In the genomic region with DNA sequence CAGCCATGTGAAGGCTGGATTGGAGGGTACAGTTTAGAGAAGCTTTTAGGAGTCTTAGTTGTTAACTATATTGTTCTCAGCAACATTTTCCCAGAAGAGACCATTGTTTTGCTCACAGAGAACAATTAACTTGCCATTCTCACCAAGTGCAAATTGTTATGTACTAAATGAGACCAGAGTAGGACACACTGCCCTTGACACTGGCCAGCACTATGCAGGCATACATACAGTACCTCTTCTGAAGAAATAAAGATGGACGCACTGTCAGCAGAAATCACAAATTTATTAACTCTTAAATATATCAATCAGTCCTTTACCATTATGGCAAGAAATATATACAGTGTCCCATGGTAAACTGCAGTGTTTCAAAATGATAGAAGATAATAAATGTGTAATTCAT, we compare ENCODE assay signal across 22 cellular contexts.
"Had no signal": no experiment of that assay in that cellular context is flagged by ENCODE, and none has a peak within 500 bp of the region (broad histone marks: within the 10 kb centered on the region; RNA-seq: fewer than 3 reads in every experiment).

No MANE protein-coding gene starts in this region.

- H3K27ac Mint-ChIP-seq: dendritic cell treated with granulocyte-macrophage colony-stimulating factor and Interleukin-4, amounts not matched to agents 40 ng/mL and 50 ng/mL, for 4 days; natural killer cell had no signal

- ATAC-seq: activated CD4-positive, CD25-positive, alpha-beta regulatory T cell treated with anti-CD3 and anti-CD28 coated beads, Interleukin-2, amount 50 U/mL, for 24 hours; activated T-cell treated with anti-CD3 and anti-CD28 coated beads, Interleukin-2, amount 50 U/mL, for 4 hours; left lobe of liver; natural killer cell; pancreas had no signal

- FAIRE-seq: astrocyte, bronchial epithelial cell, keratinocyte, pancreas had no signal

- DNase-seq: activated CD4-positive, alpha-beta T cell treated with anti-CD3 and anti-CD28 coated beads, Interleukin-2, amount 50 U/mL, for 1 hour; activated CD8-positive, alpha-beta memory T cell treated with anti-CD3 and anti-CD28 coated beads, Interleukin-2, amount 50 U/mL, for 4 hours; activated naive CD4-positive, alpha-beta T cell treated with anti-CD3 and anti-CD28 coated beads, Interleukin-2, amount 10 ng/mL, durations not matched to agents 7 days and 5 days; activated T-cell treated with anti-CD3 and anti-CD28 coated beads, Interleukin-2, amount 50 U/mL, for 4 hours; adrenal gland; effector memory CD4-positive, alpha-beta T cell; hippocampal formation; natural killer cell; pancreas; stimulated activated CD4-positive, alpha-beta T cell treated with anti-CD3 and anti-CD28 coated beads, Interleukin-1b, Interleukin-23, amount 100 ng/mL, for 48 hours; stimulated activated CD8-positive, alpha-beta memory T cell treated with anti-CD3 and anti-CD28 coated beads, Interleukin-4, amount 100 ng/mL, for 48 hours; stimulated activated naive CD4-positive, alpha-beta T cell treated with Interleukin-2 at 50 U/mL for 16 hours; T1000; tibial artery; uterus had no signal

- H3K4me1 Mint-ChIP-seq: activated naive CD4-positive, alpha-beta T cell treated with anti-CD3 and anti-CD28 coated beads, Interleukin-2, amount 10 ng/mL, durations not matched to agents 7 days and 5 days; natural killer cell had no signal

- H3K27me3 ChIP-seq: adrenal gland, neutrophil, pancreas, tibial artery, uterus had no signal

- H3K36me3 ChIP-seq: neutrophil, pancreas, uterus had no signal

- H3K9me3 Mint-ChIP-seq: activated naive CD4-positive, alpha-beta T cell treated with anti-CD3 and anti-CD28 coated beads, Interleukin-2, amount 10 ng/mL, durations not matched to agents 7 days and 5 days; activated T-cell treated with anti-CD3 and anti-CD28 coated beads, Interleukin-2, amount 50 U/mL, for 4 hours; dendritic cell treated with granulocyte-macrophage colony-stimulating factor and Interleukin-4, amounts not matched to agents 40 ng/mL and 50 ng/mL, for 4 days; natural killer cell had no signal

- H3K4me1 ChIP-seq: pancreas, uterus had no signal

- H3K27me3 Mint-ChIP-seq: activated naive CD4-positive, alpha-beta T cell treated with anti-CD3 and anti-CD28 coated beads, Interleukin-2, amount 10 ng/mL, durations not matched to agents 7 days and 5 days; dendritic cell treated with granulocyte-macrophage colony-stimulating factor and Interleukin-4, amounts not matched to agents 40 ng/mL and 50 ng/mL, for 4 days had no signal

- H3K9me3 ChIP-seq: adrenal gland, neutrophil, pancreas, tibial artery, uterus had no signal

- H3K4me3 Mint-ChIP-seq: activated naive CD4-positive, alpha-beta T cell treated with anti-CD3 and anti-CD28 coated beads, Interleukin-2, amount 10 ng/mL, durations not matched to agents 7 days and 5 days; activated T-cell treated with anti-CD3 and anti-CD28 coated beads, Interleukin-2, amount 50 U/mL, for 4 hours; dendritic cell treated with granulocyte-macrophage colony-stimulating factor and Interleukin-4, amounts not matched to agents 40 ng/mL and 50 ng/mL, for 4 days; natural killer cell had no signal

- H3K4me3 ChIP-seq: adrenal gland, pancreas, tibial artery, uterus had no signal

- H3K27ac ChIP-seq: neutrophil, pancreas, tibial artery had no signal
